In the genomic region with DNA sequence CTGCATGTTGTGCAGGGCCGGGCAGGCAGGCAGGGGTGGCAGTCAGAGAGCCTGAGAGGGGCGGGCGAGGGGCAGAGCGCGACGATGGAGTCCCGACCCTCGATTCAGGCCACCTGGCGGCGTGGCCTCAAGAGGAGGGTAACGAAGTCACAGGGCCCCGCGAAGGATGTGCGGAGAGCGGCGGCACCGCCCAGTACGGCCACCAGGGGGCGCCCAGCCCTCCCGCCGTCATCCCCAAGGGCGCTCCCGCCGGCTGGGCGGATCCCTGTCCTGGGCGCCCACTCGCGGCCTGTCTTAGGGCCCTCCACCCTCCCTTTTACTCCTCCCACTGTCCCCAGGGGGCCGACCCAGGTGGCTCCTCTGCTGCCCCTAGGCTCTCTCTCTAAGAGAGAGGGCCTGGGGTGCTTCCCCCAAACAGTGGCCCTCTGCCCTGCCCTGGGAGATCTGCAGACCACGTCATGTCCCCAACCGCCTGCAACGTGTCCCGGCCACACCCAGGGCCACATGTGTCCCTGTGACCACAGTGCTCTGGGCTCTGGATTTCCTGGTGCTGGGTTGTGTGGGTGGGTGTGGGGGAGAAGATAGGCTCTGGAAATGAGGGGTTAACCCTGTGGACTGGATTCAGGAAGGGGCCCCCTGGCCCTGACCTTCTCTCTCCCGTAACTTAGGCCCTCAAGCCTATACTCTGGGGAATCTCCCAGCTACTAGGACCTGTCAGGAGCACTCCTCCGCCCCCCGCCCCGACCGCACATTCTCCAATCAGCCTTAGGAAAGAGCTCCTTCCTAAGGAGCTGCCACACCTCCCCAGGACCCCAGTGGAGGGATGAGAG, we compare ENCODE assay signal across 9 cellular contexts. TPM values are rescaled to one million over a fixed set of nuclear protein-coding genes. Genes with fewer than 3 reads are reported as not detected.
DNase-seq lines count a peak whose midpoint lies in the region; ATAC-seq, FAIRE-seq and TF ChIP-seq lines count a peak whose summit lies in the region.
"Had no signal": no experiment of that assay in that cellular context is flagged by ENCODE, and none has a peak within 500 bp of the region (broad histone marks: within the 10 kb centered on the region; RNA-seq: fewer than 3 reads in every experiment).

No MANE protein-coding gene starts in this region.

- no peak for FAIRE-seq in urothelium cell line (lab: Jason Lieb, UNC)

- peak; percentile 92 for DNase-seq in ELF-1 (ENCODE audit: low read depth, low spot score)
- DNase-seq in LoVo (ENCODE audit: low spot score): peak; percentile 82
- peak; percentile 65 for DNase-seq in SW480 (ENCODE audit: low spot score)
- peak; percentile 62 for DNase-seq in activated naive CD8-positive, alpha-beta T cell treated with anti-CD3 and anti-CD28 coated beads, Interleukin-2, amount 50 U/mL, for 16 hours (ENCODE audit: low read depth, low spot score)
- DNase-seq in heart right ventricle: peak; percentile 84 to 88
- peak; percentile 89 for DNase-seq in urothelium cell line (ENCODE audit: low spot score)

- intact Hi-C loops in heart right ventricle (cut with DNase I): loop anchor here in 9 of 10 donors (1.0 to 10.0 kb wide), 8 partner anchors 47 to 241 kb away; a partner anchor contains a TSS

- WGBS in heart right ventricle, 2 donors: 8 to 12% methylated on average over 36 to 38 of the region's 38 CpGs

- peak; percentile 98 to 100 (median 99) for TF ChIP-seq CTCF in heart right ventricle (IDR thresholded peaks at IDR 0.05)

- peak overlapping the region; percentile 45 for H3K9ac ChIP-seq in rectal smooth muscle tissue (ENCODE audit: low read length)

- H3K27ac ChIP-seq in heart right ventricle (peak overlapping the region; percentile 70 to 93 (median 80)), rectal smooth muscle tissue (ENCODE audit: low read depth, low read length) (peak overlapping the region; percentile 46)

- H3K4me3 ChIP-seq in heart right ventricle: peak overlapping the region in 9 of 10 donors; percentile 5 to 55 (median 45)
- H3K4me3 ChIP-seq in rectal smooth muscle tissue (ENCODE audit: low read length): peak overlapping the region; percentile 60

- ATAC-seq in GM21825 (IDR thresholded peaks at IDR 0.05; ENCODE audit: unreplicated experiment) (peak; percentile 64), heart right ventricle (peak; percentile 91 to 96 (median 95))

- H3K27me3 ChIP-seq in heart right ventricle (no peaks in the 10 kb centered on the region), rectal smooth muscle tissue (ENCODE audit: control insufficient read depth, insufficient read depth, low read length) (no peaks in the 10 kb centered on the region)

- H3K4me1 ChIP-seq in heart right ventricle (peaks cover 4 to 33% (median 13%) of the 10 kb centered on the region in 9 donors), rectal smooth muscle tissue (ENCODE audit: control insufficient read depth, insufficient read depth, low read length) (peaks cover 4% of the 10 kb centered on the region)

- H3K36me3 ChIP-seq in heart right ventricle (peaks cover 0 to 3% (median 0%) of the 10 kb centered on the region in 9 donors), rectal smooth muscle tissue (ENCODE audit: control insufficient read depth, insufficient read depth, low read length) (no peaks in the 10 kb centered on the region)

- no peaks in the 10 kb centered on the region for H3K9me3 ChIP-seq in heart right ventricle

RNA-seq across cellular contexts. Expression of a gene that starts 5.9 kb away (rescaled TPM):
- total RNA-seq in heart right ventricle: 1 to 10 TPM in 9 of 10 donors, not detected in 1; 1.2 to 6.2 (median 1.7) TPM
- 1 to 10 TPM; 1.0 to 1.5 TPM for polyA plus RNA-seq in heart right ventricle
- total RNA-seq: pulmonary artery endothelial cell had no signal

RNA-seq across cellular contexts. Expression of a gene that starts 13.1 kb away (rescaled TPM):
- under 1 TPM in 1 of 10 donors, not detected in 9; 0.34 TPM for total RNA-seq in heart right ventricle
- polyA plus RNA-seq in heart right ventricle: under 1 TPM in 1 of 2 donors, not detected in 1; 0.01 TPM
- total RNA-seq: pulmonary artery endothelial cell had no signal

RNA-seq across cellular contexts. Expression of a gene that starts 22.3 kb away (rescaled TPM):
- not detected for total RNA-seq in heart right ventricle
- polyA plus RNA-seq in heart right ventricle: not detected
- total RNA-seq: pulmonary artery endothelial cell had no signal

RNA-seq across cellular contexts. Expression of a gene that starts 25.0 kb away (rescaled TPM):
- total RNA-seq in heart right ventricle: 100 to 1,000 TPM in 1 of 10 donors, 10 to 100 TPM in 9; 70.9 to 107 (median 86.6) TPM
- 100 to 1,000 TPM in 1 of 2 donors, 10 to 100 TPM in 1; 70.1 to 116 TPM for polyA plus RNA-seq in heart right ventricle

RNA-seq across cellular contexts. Expression of a gene that starts 29.6 kb away (rescaled TPM):
- total RNA-seq in heart right ventricle: 10 to 100 TPM in 4 of 10 donors, 1 to 10 TPM in 6; 8.4 to 13.1 (median 9.7) TPM
- polyA plus RNA-seq in heart right ventricle: 1 to 10 TPM; 5.3 to 9.6 TPM

Comparison
In these comparisons a context has a peak if more than half of its experiments do, and no peak if none do; other contexts are left out.
1. Peak in every context shown above with its lines: DNase-seq, ATAC-seq, H3K4me3 ChIP-seq and H3K27ac ChIP-seq.